In genomic region chr2:163475815-163476214, GRCh38 we compare ENCODE assay signal across 19 cellular contexts.
"Had no signal": no experiment of that assay in that cellular context is flagged by ENCODE, and none has a peak within 500 bp of the region (broad histone marks: within the 10 kb centered on the region; RNA-seq: fewer than 3 reads in every experiment).

No MANE protein-coding gene starts in this region.

- H3K27ac ChIP-seq: HL-60 had no signal

- H3K4me3 Mint-ChIP-seq: IgD-negative memory B cell had no signal

- H3K4me1 Mint-ChIP-seq: IgD-negative memory B cell had no signal

- H3K27me3 Mint-ChIP-seq: IgD-negative memory B cell had no signal

- H3K4me3 ChIP-seq: K562, MG63 had no signal

- H3K36me3 ChIP-seq: MG63 had no signal

- H3K27ac Mint-ChIP-seq: IgD-negative memory B cell had no signal

- DNase-seq: MG63, NCI-H1092, NCI-H1105 treated with DMSO at 0.1 percent for 48 hours, NCI-H1417 treated with DMSO at 0.1 percent for 48 hours, NCI-H146, NCI-H1694 treated with DMSO at 0.1 percent for 48 hours, NCI-H1930, NCI-H2081, NCI-H2107, NCI-H345, NCI-H446 treated with DMSO at 0.1 percent for 48 hours, NCI-H510A treated with DMSO at 0.1 percent for 48 hours, NCI-H526, NCI-H748 treated with DMSO at 0.1 percent for 48 hours, RPMI8226, SHP77 had no signal

- H3K9me3 Mint-ChIP-seq: IgD-negative memory B cell had no signal

- H3K36me3 Mint-ChIP-seq: IgD-negative memory B cell had no signal

- H3K9me3 ChIP-seq: MG63 had no signal

- H3K27me3 ChIP-seq: MG63 had no signal
